ENCODE assay signal across 1 cellular context in genomic region chr20:25000268-25000801, GRCh38.
TF ChIP-seq lines count a peak whose summit lies in the region.

No MANE protein-coding gene starts in this region.

TF ChIP-seq in GM23338, 12 proteins besides CTCF, POLR2A, EP300 and RAD21 (continued from another document):
- TF ChIP-seq ZNF462 (CRISPR knock-in tag; IDR thresholded peaks at IDR 0.05) (no peak), NANOG (IDR thresholded peaks at IDR 0.05; ENCODE audit: borderline replicate concordance) (no peak), EZH2 (IDR thresholded peaks at IDR 0.05; ENCODE audit: low read depth, unreplicated experiment) (no peak), CREB1 (CRISPR knock-in tag; IDR thresholded peaks at IDR 0.05; ENCODE audit: low read depth) (no peak), STAT1 (IDR thresholded peaks at IDR 0.05; ENCODE audit: unreplicated experiment) (no peak)
TF ChIP-seq in GM23338: peak in this region for 0.
